ENCODE assay signal across 28 cellular contexts in the genomic region with DNA sequence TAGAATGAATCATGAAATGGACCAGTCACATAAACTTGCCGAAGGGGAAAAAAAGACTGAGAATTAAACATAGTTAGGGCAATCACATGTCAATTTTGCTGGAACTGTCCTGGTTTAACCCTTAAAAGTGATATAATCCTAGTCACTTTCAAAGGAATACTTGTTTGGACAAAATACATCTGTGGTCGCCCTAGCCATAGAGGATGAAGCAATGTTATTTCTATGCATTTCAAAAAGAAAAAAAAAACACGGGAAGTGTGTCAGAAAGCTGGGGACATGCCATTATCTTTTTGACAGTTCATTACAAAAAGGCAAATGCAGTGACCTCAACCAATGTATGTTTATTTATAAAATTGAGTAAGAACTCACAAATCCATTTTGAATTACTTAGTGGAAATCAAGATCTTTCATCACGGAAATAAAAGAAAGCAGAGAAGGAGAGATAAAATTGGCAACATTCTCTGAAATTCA.
A peak's percentile ranks its signal among the peaks of the same experiment; 100 is the strongest.
DNase-seq lines count a peak whose midpoint lies in the region; ATAC-seq, FAIRE-seq and TF ChIP-seq lines count a peak whose summit lies in the region.
"Had no signal": no experiment of that assay in that cellular context is flagged by ENCODE, and none has a peak within 500 bp of the region (broad histone marks: within the 10 kb centered on the region; RNA-seq: fewer than 3 reads in every experiment).

No MANE protein-coding gene starts in this region.

- TF ChIP-seq CTCF in IMR-90 (conservative IDR thresholded peaks at IDR 0.05; ENCODE audit: low read depth, low read length) = no peak
- TF ChIP-seq CTCF in cardiac fibroblast (IDR thresholded peaks at IDR 0.05; ENCODE audit: low read depth, low read length) = no peak
- TF ChIP-seq CTCF in foreskin fibroblast (IDR thresholded peaks at IDR 0.05; ENCODE audit: low read depth, low read length) = no peak

- H3K79me1 ChIP-seq in IMR-90 (ENCODE audit: low read depth in 1 of 2, low read length in 2 of 2) = no peaks in the 10 kb centered on the region

- no peak overlapping the region for H3K9ac ChIP-seq in IMR-90 (ENCODE audit: low read depth, low read length)
- H3K9ac ChIP-seq: BLaER1 had no signal

- H3K27me3 ChIP-seq in IMR-90 (ENCODE audit: control insufficient read depth, insufficient read depth, low read length) = no peaks in the 10 kb centered on the region; the same call in 1 of the 2 replicates
- no peaks in the 10 kb centered on the region for H3K27me3 ChIP-seq in naive thymus-derived CD4-positive, alpha-beta T cell (ENCODE audit: control insufficient read depth in 2 of 2, insufficient read depth in 2 of 2, low read length in 2 of 2)
- H3K27me3 ChIP-seq: BLaER1, heart left ventricle, left lung, ovary, transverse colon had no signal

- FAIRE-seq in GM12891 (lab: Jason Lieb, UNC) = no peak
- FAIRE-seq: A204.1, TTC549 had no signal

- no peak overlapping the region for H2AK5ac ChIP-seq in IMR-90 (ENCODE audit: low read depth, low read length)

- dilution Hi-C loops in IMR-90 (cut with HindIII; ENCODE audit: low sequenced_read_pairs, unreplicated experiment) = no loop called here

- POLR2A ChIA-PET in IMR-90 (lab: Charles Lee; ENCODE audit: unreplicated experiment) = no interaction called here
- POLR2A ChIA-PET in naive thymus-derived CD4-positive, alpha-beta T cell (lab: Charles Lee) = no interaction called here

- no peak overlapping the region; the same call in 1 of the 2 replicates for H3K4me2 ChIP-seq in IMR-90 (ENCODE audit: low read depth, low read length)
- H3K4me2 ChIP-seq: BLaER1 had no signal

- peak; percentile 52 for ATAC-seq in IMR-90 (ENCODE audit: low read depth)
- no peak for ATAC-seq in naive thymus-derived CD4-positive, alpha-beta T cell
- ATAC-seq: activated T-cell treated with anti-CD3 and anti-CD28 coated beads, Interleukin-2, amount 50 U/mL, for 4 hours; heart left ventricle; left lung; naive thymus-derived CD8-positive, alpha-beta T cell; right cardiac atrium had no signal

- H2BK20ac ChIP-seq in IMR-90 (ENCODE audit: low read depth, low read length) = no peak overlapping the region

- intact Hi-C loops in IMR-90 (cut with micrococcal nuclease) = no loop called here
- intact Hi-C loops in naive thymus-derived CD4-positive, alpha-beta T cell (cut with micrococcal nuclease) = no loop called here

- no peaks in the 10 kb centered on the region; the same call in 1 of the 2 replicates for H3K9me3 ChIP-seq in IMR-90 (ENCODE audit: control insufficient read depth, insufficient read depth, low read length)
- H3K9me3 ChIP-seq in naive thymus-derived CD4-positive, alpha-beta T cell (ENCODE audit: control insufficient read depth in 2 of 3, low read length in 3 of 3) = no peaks in the 10 kb centered on the region
- H3K9me3 ChIP-seq: BLaER1, heart left ventricle, left lung, ovary, transverse colon had no signal

- no peak overlapping the region for H3K4me3 ChIP-seq in IMR-90 (ENCODE audit: insufficient read depth, low read depth, low read length)
- H3K4me3 ChIP-seq in cardiac fibroblast (replicated peaks in 1 of 2; ENCODE audit: low read depth in 2 of 2, low read length in 2 of 2) = no peak overlapping the region
- H3K4me3 ChIP-seq in foreskin fibroblast (ENCODE audit: low read depth in 1 of 2, low read length in 2 of 2) = no peak overlapping the region
- no peak overlapping the region for H3K4me3 ChIP-seq in naive thymus-derived CD4-positive, alpha-beta T cell (ENCODE audit: low read length)
- H3K4me3 ChIP-seq: BLaER1, heart left ventricle, left lung, ovary, transverse colon had no signal

- H2AFZ ChIP-seq in IMR-90 (replicated peaks; ENCODE audit: low read length, poor library complexity) = no peak overlapping the region

- TF ChIP-seq POLR2A in IMR-90 (IDR thresholded peaks at IDR 0.05; ENCODE audit: low read depth, low read length) (no peak), GM12891 (IDR thresholded peaks at IDR 0.05; ENCODE audit: low read depth, low read length) (no peak)

- H3K4me1 Mint-ChIP-seq in naive thymus-derived CD4-positive, alpha-beta T cell = peaks cover 0 to 2% (median 0%) of the 10 kb centered on the region in 7 donors
- H3K4me1 Mint-ChIP-seq: central memory CD8-positive, alpha-beta T cell; naive thymus-derived CD8-positive, alpha-beta T cell had no signal

- H4K5ac ChIP-seq in IMR-90 (ENCODE audit: low read depth, low read length) = no peak overlapping the region

- in situ Hi-C loops in IMR-90 (cut with MboI; ENCODE audit: low sequenced_read_pairs) = no loop called here

- H3K27me3 Mint-ChIP-seq in naive thymus-derived CD4-positive, alpha-beta T cell = peaks cover 3 to 35% (median 8%) of the 10 kb centered on the region in 5 donors
- H3K27me3 Mint-ChIP-seq: central memory CD8-positive, alpha-beta T cell had no signal

- H2BK15ac ChIP-seq in IMR-90 (ENCODE audit: low read depth, low read length) = no peak overlapping the region

- H3K14ac ChIP-seq in IMR-90 (replicated peaks; ENCODE audit: low read depth, low read length) = no peak overlapping the region

- no peak overlapping the region; the same call in 1 of the 2 replicates for H3K18ac ChIP-seq in IMR-90 (ENCODE audit: low read depth, low read length)

- peak overlapping the region; percentile 66; the same call in 1 of the 2 replicates for H3K27ac ChIP-seq in IMR-90 (ENCODE audit: insufficient read depth, low read length)
- H3K27ac ChIP-seq in naive thymus-derived CD4-positive, alpha-beta T cell (ENCODE audit: low read depth, low read length) = no peak overlapping the region
- H3K27ac ChIP-seq: BLaER1, heart left ventricle, ovary, transverse colon had no signal

- no peaks in the 10 kb centered on the region for H3K36me3 ChIP-seq in IMR-90 (ENCODE audit: control insufficient read depth, insufficient read depth, low read length)
- no peaks in the 10 kb centered on the region for H3K36me3 ChIP-seq in naive thymus-derived CD4-positive, alpha-beta T cell (ENCODE audit: control insufficient read depth in 2 of 3, insufficient read depth in 3 of 3, low read length in 3 of 3)
- H3K36me3 ChIP-seq: BLaER1, heart left ventricle, left lung, ovary, transverse colon had no signal

- H4K20me1 ChIP-seq in IMR-90 (ENCODE audit: insufficient read depth, low read length) = no peaks in the 10 kb centered on the region
- H4K20me1 ChIP-seq: BLaER1 had no signal

- H3K36me3 Mint-ChIP-seq in naive thymus-derived CD4-positive, alpha-beta T cell = no peaks in the 10 kb centered on the region
- H3K36me3 Mint-ChIP-seq: naive thymus-derived CD8-positive, alpha-beta T cell had no signal

- H3K9me1 ChIP-seq in IMR-90 (ENCODE audit: insufficient read depth, low read length) = no peaks in the 10 kb centered on the region

- H4K8ac ChIP-seq in IMR-90 (ENCODE audit: low read depth in 2 of 2, low read length in 2 of 2) = no peak overlapping the region; a peak in 1 of 4 replicates

- no peak overlapping the region for H4K91ac ChIP-seq in IMR-90 (ENCODE audit: insufficient read depth, low read depth, low read length)

- H2BK120ac ChIP-seq in IMR-90 (ENCODE audit: low read depth, low read length) = no peak overlapping the region

- H2AK9ac ChIP-seq in IMR-90 (replicated peaks; ENCODE audit: low read depth, low read length, poor library complexity) = no peak overlapping the region

- H3K4me3 Mint-ChIP-seq in naive thymus-derived CD4-positive, alpha-beta T cell = no peak overlapping the region
- H3K4me3 Mint-ChIP-seq: activated T-cell treated with anti-CD3 and anti-CD28 coated beads, Interleukin-2, amount 50 U/mL, for 4 hours; central memory CD8-positive, alpha-beta T cell; naive thymus-derived CD8-positive, alpha-beta T cell had no signal

- no peak overlapping the region for H3K27ac Mint-ChIP-seq in naive thymus-derived CD4-positive, alpha-beta T cell
- H3K27ac Mint-ChIP-seq: naive thymus-derived CD8-positive, alpha-beta T cell had no signal

- no peak overlapping the region for H3K4ac ChIP-seq in IMR-90 (ENCODE audit: low read depth, low read length)

- no peak overlapping the region for H3K23ac ChIP-seq in IMR-90 (ENCODE audit: low read depth, low read length)

- no CpG with 5 or more reads among the region's 4 CpGs for WGBS in IMR-90 (ENCODE audit: extremely low coverage in 2 of 2, insufficient read length in 1 of 2), 2 experiments

- DNase-seq in AG08395 (ENCODE audit: low spot score) (peak; percentile 19), IMR-90 (peak; percentile 26), cardiac fibroblast (ENCODE audit: low read depth in 2 of 2) (peak; percentile 49 to 84), foreskin fibroblast (peak; percentile 83 to 85), GDM1 (lab: John Stamatoyannopoulos, UW) (no peak), SHP77 treated with DMSO at 0.1 percent for 48 hours (lab: John Stamatoyannopoulos, UW) (no peak), GM12891 (ENCODE audit: insufficient read length, low spot score) (no peak)
- no peak for DNase-seq in naive thymus-derived CD4-positive, alpha-beta T cell
- DNase-seq: activated naive CD4-positive, alpha-beta T cell treated with Interleukin-2 at 50 U/mL for 16 hours; activated T-cell treated with anti-CD3 and anti-CD28 coated beads, Interleukin-2, amount 50 U/mL, for 4 hours; amniotic stem cell; Calu3; H7; heart left ventricle; KBM-7; left lung; naive thymus-derived CD8-positive, alpha-beta T cell; NCI-H187; NCI-H82; OCI-M1; ovary; right cardiac atrium; Right ventricle myocardium superior; transverse colon had no signal

- BruUV-seq in IMR-90 (replicated peaks; lab: Mats Ljungman, UMichigan) = no TSS peak

- no peak overlapping the region for H2BK5ac ChIP-seq in IMR-90 (ENCODE audit: low read depth, low read length, poor library complexity, severe bottlenecking)

- CTCF ChIA-PET in IMR-90 (lab: Yijun Ruan, JAX) = interaction anchor here (0.6 kb wide), 1 partner anchor 885 kb away, joined by 3 read pairs; no protein-coding TSS in a partner anchor
- CTCF ChIA-PET in naive thymus-derived CD4-positive, alpha-beta T cell (lab: Charles Lee) = no interaction called here

- no peak for TF ChIP-seq RAD21 in IMR-90 (IDR thresholded peaks at IDR 0.05; ENCODE audit: low read length)

- H3K56ac ChIP-seq in IMR-90 (ENCODE audit: extremely low read depth, insufficient read depth, low read length) = no peak overlapping the region

- peaks cover 0 to 1% (median 0%) of the 10 kb centered on the region in 11 donors for H3K9me3 Mint-ChIP-seq in naive thymus-derived CD4-positive, alpha-beta T cell
- H3K9me3 Mint-ChIP-seq: activated T-cell treated with anti-CD3 and anti-CD28 coated beads, Interleukin-2, amount 50 U/mL, for 4 hours; naive thymus-derived CD8-positive, alpha-beta T cell had no signal

- H3K4me1 ChIP-seq in IMR-90 (ENCODE audit: control insufficient read depth, insufficient read depth, low read length) = peaks cover 2% of the 10 kb centered on the region; the same call in 1 of the 2 replicates
- H3K4me1 ChIP-seq in naive thymus-derived CD4-positive, alpha-beta T cell (ENCODE audit: control insufficient read depth in 2 of 2, insufficient read depth in 2 of 2, low read length in 2 of 2) = no peaks in the 10 kb centered on the region
- H3K4me1 ChIP-seq: heart left ventricle, left lung had no signal

TF ChIP-seq in IMR-90, 13 proteins besides CTCF, POLR2A, EP300 and RAD21 (continues in another document):
- no peak for TF ChIP-seq CHD1 (IDR thresholded peaks at IDR 0.05; ENCODE audit: low read depth, low read length)

TF ChIP-seq in GM12891, 5 proteins besides CTCF, POLR2A, EP300 and RAD21 (continues in another document):
- no peak for TF ChIP-seq POLR2AphosphoS5 (IDR thresholded peaks at IDR 0.05; ENCODE audit: low read depth, low read length)
- TF ChIP-seq PAX5 (IDR thresholded peaks at IDR 0.05; ENCODE audit: insufficient read depth, low read length, severe bottlenecking) = no peak
- TF ChIP-seq SPI1 (IDR thresholded peaks at IDR 0.05; ENCODE audit: low read depth, low read length) = no peak

Comparison
In these comparisons a context has a peak if more than half of its experiments do, and no peak if none do; other contexts are left out.
1. DNase-seq: peak in AG08395 (single experiment), IMR-90 (single experiment), cardiac fibroblast (2 of 2) and foreskin fibroblast (2 of 2); none in GDM1 (single experiment), naive thymus-derived CD4-positive, alpha-beta T cell (0 of 9), SHP77 treated with DMSO at 0.1 percent for 48 hours (single experiment) and GM12891 (single experiment).